In the genomic region with DNA sequence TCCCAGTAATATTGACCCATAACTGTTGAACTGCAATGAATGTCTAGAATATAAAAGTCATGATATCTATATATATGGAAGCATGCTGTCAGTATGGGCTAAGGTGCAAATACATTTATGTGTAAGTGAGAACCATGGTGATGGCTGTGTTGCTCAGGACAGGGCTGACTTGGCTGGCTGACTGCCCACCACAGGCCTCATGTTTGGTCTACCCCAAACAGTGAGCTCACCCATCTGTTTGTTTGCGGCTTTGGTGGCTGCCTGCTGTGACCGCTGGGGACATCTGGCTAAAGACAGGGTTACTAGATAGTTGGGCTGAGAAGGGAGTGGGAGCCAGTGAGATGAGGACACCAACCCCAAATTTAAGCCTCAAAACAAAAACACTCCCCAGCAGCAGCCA, we compare ENCODE assay signal across 8 cellular contexts. TPM values are rescaled to one million over a fixed set of nuclear protein-coding genes. Genes with fewer than 3 reads are reported as not detected.
DNase-seq lines count a peak whose midpoint lies in the region; ATAC-seq, FAIRE-seq and TF ChIP-seq lines count a peak whose summit lies in the region.

No MANE protein-coding gene starts in this region.

- in situ Hi-C loops in astrocyte of the cerebellum (cut with HindIII; ENCODE audit: low sequenced_read_pairs): no loop called here

- H3K27ac ChIP-seq in testis (no peak overlapping the region), kidney (ENCODE audit: low read depth in 2 of 2, low read length in 2 of 2) (no peak overlapping the region)

- H3K9me3 Mint-ChIP-seq in stimulated activated effector memory CD8-positive, alpha-beta T cell treated with anti-CD3 and anti-CD28 coated beads, Interleukin-12 subunit alpha, Interleukin-12 subunit beta, amount 100 ng/mL, for 72 hours: peaks cover 2% of the 10 kb centered on the region

- FAIRE-seq in kidney (lab: Jason Lieb, UNC): no peak

- H3K9me3 ChIP-seq in testis (no peaks in the 10 kb centered on the region), kidney (ENCODE audit: control insufficient read depth in 1 of 2, low read length in 2 of 2) (no peaks in the 10 kb centered on the region)

- peak overlapping the region; percentile 96 for H3K27ac Mint-ChIP-seq in stimulated activated effector memory CD8-positive, alpha-beta T cell treated with anti-CD3 and anti-CD28 coated beads, Interleukin-12 subunit alpha, Interleukin-12 subunit beta, amount 100 ng/mL, for 72 hours

- no peak for TF ChIP-seq POLR2A in testis (IDR thresholded peaks at IDR 0.05)

- intact Hi-C loops in testis (cut with DNase I; ENCODE audit: low total_unique reads): no loop called here
- intact Hi-C loops in kidney (cut with DNase I): no loop called here

- peak; percentile 50 for ATAC-seq in GM21390 (IDR thresholded peaks at IDR 0.05; ENCODE audit: unreplicated experiment)
- ATAC-seq in HG03565 (IDR thresholded peaks at IDR 0.05; ENCODE audit: unreplicated experiment): peak; percentile 43
- ATAC-seq in stimulated activated effector memory CD8-positive, alpha-beta T cell treated with anti-CD3 and anti-CD28 coated beads, Interleukin-12 subunit alpha, Interleukin-12 subunit beta, amount 100 ng/mL, for 72 hours: peak; percentile 78

- peaks cover 99% of the 10 kb centered on the region for H3K36me3 Mint-ChIP-seq in stimulated activated effector memory CD8-positive, alpha-beta T cell treated with anti-CD3 and anti-CD28 coated beads, Interleukin-12 subunit alpha, Interleukin-12 subunit beta, amount 100 ng/mL, for 72 hours

- H3K4me3 ChIP-seq in GM12875 (ENCODE audit: low read depth, low read length) (peak overlapping the region; percentile 33), astrocyte of the cerebellum (ENCODE audit: low read depth, low read length) (peak overlapping the region; percentile 96), testis (no peak overlapping the region), kidney (ENCODE audit: low read length in 2 of 2) (no peak overlapping the region)

- no peak for DNase-seq in astrocyte of the cerebellum (ENCODE audit: low read depth)
- peak; percentile 76 to 95 for DNase-seq in stimulated activated effector memory CD8-positive, alpha-beta T cell treated with anti-CD3 and anti-CD28 coated beads, Interleukin-12 subunit alpha, Interleukin-12 subunit beta, amount 100 ng/mL, for 72 hours (ENCODE audit: low spot score in 2 of 2)
- no peak for DNase-seq in testis
- no peak for DNase-seq in NCI-H748 treated with DMSO at 0.1 percent for 48 hours (lab: John Stamatoyannopoulos, UW)
- DNase-seq in kidney: no peak

- H3K36me3 ChIP-seq in testis (ENCODE audit: low read depth, missing control alignments): no peaks in the 10 kb centered on the region
- H3K36me3 ChIP-seq in kidney (ENCODE audit: control insufficient read depth in 1 of 2, insufficient read depth in 2 of 2, low read length in 2 of 2): no peaks in the 10 kb centered on the region

- peak overlapping the region; percentile 82 for H3K4me3 Mint-ChIP-seq in stimulated activated effector memory CD8-positive, alpha-beta T cell treated with anti-CD3 and anti-CD28 coated beads, Interleukin-12 subunit alpha, Interleukin-12 subunit beta, amount 100 ng/mL, for 72 hours

- TF ChIP-seq CTCF in GM12875 (IDR thresholded peaks at IDR 0.05; ENCODE audit: borderline replicate concordance, insufficient read depth, low read depth, low read length) (peak; percentile 13; the same call in 1 of the 2 replicates), astrocyte of the cerebellum (IDR thresholded peaks at IDR 0.05; ENCODE audit: low read depth, low read length, missing control alignments) (no peak), testis (IDR thresholded peaks at IDR 0.05) (no peak), kidney (IDR thresholded peaks at IDR 0.05; ENCODE audit: borderline replicate concordance, extremely low read depth, insufficient read depth) (no peak)

- 85% methylated on average over 2 of the region's 2 CpGs; no CpG with 5 or more reads in 1 of the 2 donors for WGBS in testis, 2 donors

- H3K4me1 Mint-ChIP-seq in stimulated activated effector memory CD8-positive, alpha-beta T cell treated with anti-CD3 and anti-CD28 coated beads, Interleukin-12 subunit alpha, Interleukin-12 subunit beta, amount 100 ng/mL, for 72 hours: peaks cover 87% of the 10 kb centered on the region

- no peak overlapping the region for H3K9ac ChIP-seq in kidney (ENCODE audit: low read length in 2 of 2)

- H3K27me3 ChIP-seq in testis: no peaks in the 10 kb centered on the region

- no peaks in the 10 kb centered on the region for H3K4me1 ChIP-seq in testis
- no peaks in the 10 kb centered on the region for H3K4me1 ChIP-seq in kidney (ENCODE audit: control insufficient read depth in 1 of 2, insufficient read depth in 1 of 2, low read depth in 1 of 2, low read length in 2 of 2)

RNA-seq across cellular contexts. Expression of gene CD44, which starts 6.3 kb away (rescaled TPM):
- total RNA-seq in testis (10 to 100 TPM in 1 of 2 donors, 1 to 10 TPM in 1; 4.0 to 13.4 TPM), kidney (235 TPM)
- polyA plus RNA-seq in testis (ENCODE audit: insufficient read depth, low read depth, low replicate concordance) (44.5 TPM), kidney (ENCODE audit: insufficient read depth, low read depth, low replicate concordance) (13.8 TPM)

Comparison
In these comparisons a context has a peak if more than half of its experiments do, and no peak if none do; other contexts are left out.
1. H3K4me3 ChIP-seq: peak in GM12875 (single experiment) and astrocyte of the cerebellum (single experiment); none in testis (0 of 2) and kidney (0 of 2).
2. DNase-seq: peak in stimulated activated effector memory CD8-positive, alpha-beta T cell treated with anti-CD3 and anti-CD28 coated beads, Interleukin-12 subunit alpha, Interleukin-12 subunit beta, amount 100 ng/mL, for 72 hours (2 of 2); none in astrocyte of the cerebellum (single experiment), testis (single experiment), NCI-H748 treated with DMSO at 0.1 percent for 48 hours (single experiment) and kidney (single experiment).
3. RNA of gene CD44, which starts 6.3 kb away (total RNA-seq): 235 TPM in kidney (single experiment); 4.0 to 13.4 TPM in testis; every median in the first group is over 10 times any median in the second.
4. Peak in every context shown above with its lines, with median percentiles within 50 percentile points of each other: ATAC-seq.